9 cellular contexts compared by ENCODE assay signal in genomic region chr18:48412339-48412929, GRCh38. TPM values are rescaled to one million over a fixed set of nuclear protein-coding genes. Genes with fewer than 3 reads are reported as not detected.
DNase-seq lines count a peak whose midpoint lies in the region; ATAC-seq and TF ChIP-seq lines count a peak whose summit lies in the region.
"Had no signal": no experiment of that assay in that cellular context is flagged by ENCODE, and none has a peak within 500 bp of the region (broad histone marks: within the 10 kb centered on the region; RNA-seq: fewer than 3 reads in every experiment).

No MANE protein-coding gene starts in this region.

- H3K4me1 ChIP-seq in OCI-LY7 (ENCODE audit: insufficient read depth, low read length, poor library complexity, severe bottlenecking): no peaks in the 10 kb centered on the region
- peaks cover 18% of the 10 kb centered on the region for H3K4me1 ChIP-seq in effector memory CD4-positive, alpha-beta T cell (ENCODE audit: control insufficient read depth, insufficient read depth, low read length, poor library complexity, severe bottlenecking)

- no peaks in the 10 kb centered on the region for H3K9me3 Mint-ChIP-seq in chondrocyte (ENCODE audit: low read depth)

- no peaks in the 10 kb centered on the region for H4K20me1 ChIP-seq in OCI-LY7 (ENCODE audit: insufficient read depth, low read length)

- BruUV-seq in OCI-LY7 (replicated peaks; lab: Mats Ljungman, UMichigan): no TSS peak

- H3K4me3 Mint-ChIP-seq in chondrocyte (ENCODE audit: unreplicated experiment): no peak overlapping the region
- H3K4me3 Mint-ChIP-seq: T-cell had no signal

- H3K36me3 ChIP-seq in OCI-LY7 (ENCODE audit: insufficient read depth, low read length): no peaks in the 10 kb centered on the region
- no peaks in the 10 kb centered on the region for H3K36me3 ChIP-seq in effector memory CD4-positive, alpha-beta T cell (ENCODE audit: control insufficient read depth, insufficient read depth, low read length)

- H3K4me3 ChIP-seq in OCI-LY7 (ENCODE audit: low read depth, low read length, poor library complexity, severe bottlenecking): no peak overlapping the region
- no peak overlapping the region for H3K4me3 ChIP-seq in effector memory CD4-positive, alpha-beta T cell (ENCODE audit: insufficient read depth, low read depth, low read length, poor library complexity, severe bottlenecking)

- intact Hi-C loops in OCI-LY7 (cut with micrococcal nuclease; ENCODE audit: unreplicated experiment): no loop called here

- POLR2A ChIA-PET in OCI-LY7 (lab: Charles Lee): no interaction called here

- ATAC-seq in HG02588 (IDR thresholded peaks at IDR 0.05; ENCODE audit: unreplicated experiment) (no peak), HG03378 (IDR thresholded peaks at IDR 0.05; ENCODE audit: unreplicated experiment) (no peak)

- H2AFZ ChIP-seq in OCI-LY7 (ENCODE audit: low read length): no peak overlapping the region

- H3K79me2 ChIP-seq in OCI-LY7 (ENCODE audit: insufficient read depth, low read depth, low read length): no peaks in the 10 kb centered on the region

- peaks cover 2% of the 10 kb centered on the region for H3K36me3 Mint-ChIP-seq in chondrocyte (ENCODE audit: low read depth)
- H3K36me3 Mint-ChIP-seq: T-cell had no signal

- H3K27ac Mint-ChIP-seq in chondrocyte (ENCODE audit: unreplicated experiment): no peak overlapping the region
- H3K27ac Mint-ChIP-seq: T-cell had no signal

- peaks cover 25% of the 10 kb centered on the region for H3K27me3 ChIP-seq in effector memory CD4-positive, alpha-beta T cell (replicated peaks; ENCODE audit: control insufficient read depth, insufficient read depth, low read length, poor library complexity, severe bottlenecking)

- peaks cover 22% of the 10 kb centered on the region for H3K4me1 Mint-ChIP-seq in chondrocyte (ENCODE audit: low read depth)

- H3K27me3 Mint-ChIP-seq in chondrocyte (ENCODE audit: low read depth): peaks cover 62% of the 10 kb centered on the region

- no peaks in the 10 kb centered on the region for H3K9me3 ChIP-seq in OCI-LY7 (ENCODE audit: low read length)
- H3K9me3 ChIP-seq in effector memory CD4-positive, alpha-beta T cell (ENCODE audit: control insufficient read depth, low read length): no peaks in the 10 kb centered on the region

- CTCF ChIA-PET in OCI-LY7 (lab: Charles Lee; ENCODE audit: unreplicated experiment): no interaction called here

- no peaks in the 10 kb centered on the region for H3K9me2 ChIP-seq in OCI-LY7 (ENCODE audit: insufficient read depth, low read length)

- peak; percentile 74 for TF ChIP-seq CTCF in OCI-LY7 (conservative IDR thresholded peaks at IDR 0.05; ENCODE audit: low read length)
- TF ChIP-seq CTCF in chondrocyte (IDR thresholded peaks at IDR 0.05): peak; percentile 82

- DNase-seq in DMS79 (lab: John Stamatoyannopoulos, UW): peak; percentile 5
- DNase-seq in HT-29 (ENCODE audit: low spot score): peak; percentile 62
- DNase-seq in OCI-LY7 (ENCODE audit: low spot score): peak; percentile 36
- DNase-seq in chondrocyte (ENCODE audit: low spot score): no peak
- peak; percentile 62 for DNase-seq in myocyte (ENCODE audit: low read depth)
- DNase-seq in effector memory CD4-positive, alpha-beta T cell: no peak

- no peak overlapping the region for H3K27ac ChIP-seq in OCI-LY7 (ENCODE audit: low read depth, low read length, poor library complexity, severe bottlenecking)
- no peak overlapping the region for H3K27ac ChIP-seq in effector memory CD4-positive, alpha-beta T cell (ENCODE audit: insufficient read depth, low read length, poor library complexity, severe bottlenecking)

- no peak overlapping the region for H3K4me2 ChIP-seq in OCI-LY7 (ENCODE audit: low read length)

RNA-seq across cellular contexts. Expression of gene ZBTB7C, which starts 3.3 kb away (rescaled TPM):
- 15.1 and 17.1 TPM in 2 replicates for total RNA-seq in HT-29 (2014; rRNA removed; shearing (Covaris generic))
- total RNA-seq in OCI-LY7 (2014; rRNA removed; shearing (Covaris generic)): not detected in 2 replicates
- total RNA-seq in OCI-LY7 (2022) (not detected in 2 replicates), chondrocyte (1.00 to 4.4 TPM (median 1.4 TPM) in 3 replicates), myocyte (16.4 and 26.6 TPM in 2 replicates)
- polyA plus RNA-seq in myocyte (2012): 8.0 TPM

Comparison
In these comparisons a context has a peak if more than half of its experiments do, and no peak if none do; other contexts are left out.
1. DNase-seq: peak in DMS79 (single experiment), HT-29 (single experiment), OCI-LY7 (single experiment) and myocyte (single experiment); none in chondrocyte (single experiment) and effector memory CD4-positive, alpha-beta T cell (0 of 3).